Comparison of ENCODE assay signal across 30 cellular contexts in genomic region chr10:77614778-77615625, GRCh38. TPM values are rescaled to one million over a fixed set of nuclear protein-coding genes. Genes with fewer than 3 reads are reported as not detected.
DNase-seq lines count a peak whose midpoint lies in the region; ATAC-seq and TF ChIP-seq lines count a peak whose summit lies in the region.
"Had no signal": no experiment of that assay in that cellular context is flagged by ENCODE, and none has a peak within 500 bp of the region (broad histone marks: within the 10 kb centered on the region; RNA-seq: fewer than 3 reads in every experiment).

No MANE protein-coding gene starts in this region.

- 59 to 61% methylated on average over 6 of the region's 6 CpGs for WGBS in esophagus, 2 donors
- WGBS in urinary bladder: 60% methylated on average over 6 of the region's 6 CpGs

- no peak for DNase-seq in Panc1 (ENCODE audit: low read depth, low spot score)
- no peak for DNase-seq in NCI-H187 treated with DMSO at 0.1 percent for 48 hours (lab: John Stamatoyannopoulos, UW)
- DNase-seq in GM10266 (ENCODE audit: extremely low spot score): no peak
- no peak for DNase-seq in ACHN
- DNase-seq: activated CD4-positive, alpha-beta T cell treated with anti-CD3 and anti-CD28 coated beads, Interleukin-2, amount 50 U/mL, for 48 hours; activated gamma-delta T cell treated with Interleukin-2 at 50 U/mL for 16 hours; activated naive CD8-positive, alpha-beta T cell treated with anti-CD3 and anti-CD28 coated beads, Interleukin-2, amount 10 ng/mL, durations not matched to agents 7 days and 5 days; activated T-cell treated with anti-CD3 and anti-CD28 coated beads, Interleukin-2, amount 50 U/mL, for 48 hours; central memory CD4-positive, alpha-beta T cell; COR-L47; hypothalamus; mesenchymal stem cell; NCI-H1092; NCI-H187; NCI-H2171; NCI-H510A treated with DMSO at 0.1 percent for 48 hours; right cardiac atrium; Right ventricle myocardium superior; stimulated activated CD4-positive, alpha-beta T cell treated with anti-CD3 and anti-CD28 coated beads, Interleukin-1b, Interleukin-23, amount 100 ng/mL, for 48 hours; stimulated activated naive CD4-positive, alpha-beta T cell treated with Interleukin-2 at 50 U/mL for 16 hours; T-helper 17 cell; testis had no signal

- CTCF ChIA-PET in Panc1 (lab: Charles Lee): interaction anchor here (1.7 kb wide), 1 partner anchor 20 kb away, joined by 5 read pairs; no protein-coding TSS in a partner anchor

- in situ Hi-C loops in Panc1 (cut with HindIII; ENCODE audit: low pct_unique_long_range_greater_than_20kb, low sequenced_read_pairs): no loop called here
- in situ Hi-C loops in ACHN (cut with HindIII; ENCODE audit: low pct_ligation_motif_present, low pct_unique_long_range_greater_than_20kb, low sequenced_read_pairs): no loop called here

- H3K9me3 ChIP-seq in Panc1 (ENCODE audit: control insufficient read depth, insufficient read depth, low read depth, low read length) (no peaks in the 10 kb centered on the region), esophagus (ENCODE audit: control insufficient read depth in 2 of 2, insufficient read depth in 1 of 2, low read depth in 1 of 2, low read length in 1 of 2) (no peaks in the 10 kb centered on the region), muscle layer of colon (ENCODE audit: low read length) (no peaks in the 10 kb centered on the region)
- H3K9me3 ChIP-seq: BLaER1 treated with 17β-estradiol and CSF1 and Interleukin-3, amounts not matched to agents 10 nM and 100 nM; testis had no signal

- no peaks in the 10 kb centered on the region for H3K27me3 ChIP-seq in Panc1 (ENCODE audit: control insufficient read depth, insufficient read depth, low read length)
- H3K27me3 ChIP-seq in esophagus (ENCODE audit: control insufficient read depth in 1 of 2, insufficient read depth in 2 of 2, low read length in 2 of 2): no peaks in the 10 kb centered on the region
- H3K27me3 ChIP-seq in muscle layer of colon (ENCODE audit: control insufficient read depth in 1 of 2, insufficient read depth in 2 of 2, low read length in 2 of 2): no peaks in the 10 kb centered on the region
- H3K27me3 ChIP-seq: BLaER1 treated with 17β-estradiol and CSF1 and Interleukin-3, amounts not matched to agents 10 nM and 100 nM; neural progenitor cell; testis had no signal

- no TSS peak for BruUV-seq in Panc1 (replicated peaks; lab: Mats Ljungman, UMichigan)

- POLR2A ChIA-PET in Panc1 (lab: Charles Lee): no interaction called here

- intact Hi-C loops in Panc1 (cut with micrococcal nuclease; ENCODE audit: unreplicated experiment): no loop called here

- H3K4me3 ChIP-seq in Panc1 (ENCODE audit: low read depth in 2 of 2, low read length in 2 of 2): no peak overlapping the region
- H3K4me3 ChIP-seq in esophagus (ENCODE audit: low read depth in 1 of 2, low read length in 2 of 2): no peak overlapping the region
- H3K4me3 ChIP-seq in muscle layer of colon (ENCODE audit: low read depth in 1 of 2, low read length in 2 of 2): no peak overlapping the region
- H3K4me3 ChIP-seq in urinary bladder (ENCODE audit: low read depth, low read length): no peak overlapping the region
- H3K4me3 ChIP-seq: BLaER1 treated with 17β-estradiol and CSF1 and Interleukin-3, amounts not matched to agents 10 nM and 100 nM; neural progenitor cell; PC-9; testis had no signal

- H3K4me1 ChIP-seq in Panc1 (ENCODE audit: control insufficient read depth, insufficient read depth, low read length): peaks cover 69% of the 10 kb centered on the region
- H3K4me1 ChIP-seq in esophagus (ENCODE audit: control insufficient read depth in 2 of 2, insufficient read depth in 2 of 2, low read length in 1 of 2): peaks cover 6 to 21% of the 10 kb centered on the region in 2 donors
- peaks cover 45% of the 10 kb centered on the region for H3K4me1 ChIP-seq in muscle layer of colon (ENCODE audit: insufficient read depth, low read length)
- peaks cover 2% of the 10 kb centered on the region for H3K4me1 ChIP-seq in urinary bladder (ENCODE audit: insufficient read depth)
- H3K4me1 ChIP-seq: testis had no signal

- no peak for TF ChIP-seq CTCF in Panc1 (IDR thresholded peaks at IDR 0.05)
- TF ChIP-seq CTCF in GM10266 (IDR thresholded peaks at IDR 0.05; ENCODE audit: control insufficient read depth, insufficient read depth, low read depth, missing control alignments): no peak

- H3K27ac ChIP-seq in Panc1 (ENCODE audit: low read length): peak overlapping the region; percentile 84
- peak overlapping the region; percentile 70 to 80 for H3K27ac ChIP-seq in esophagus (ENCODE audit: low read depth in 2 of 2, low read length in 1 of 2)
- peak overlapping the region; percentile 63 for H3K27ac ChIP-seq in muscle layer of colon (ENCODE audit: low read depth, low read length)
- H3K27ac ChIP-seq in urinary bladder (ENCODE audit: low read depth): peak overlapping the region; percentile 2
- H3K27ac ChIP-seq: BLaER1 treated with 17β-estradiol and CSF1 and Interleukin-3, amounts not matched to agents 10 nM and 100 nM; neural progenitor cell; PC-9; testis had no signal

- ATAC-seq in Panc1: no peak
- no peak for ATAC-seq in GM18511 (IDR thresholded peaks at IDR 0.05; ENCODE audit: unreplicated experiment)
- ATAC-seq: activated CD4-positive, CD25-positive, alpha-beta regulatory T cell treated with anti-CD3 and anti-CD28 coated beads, Interleukin-2, amount 50 U/mL, for 24 hours; right cardiac atrium; T-helper 17 cell had no signal

- H3K36me3 ChIP-seq in Panc1 (ENCODE audit: control insufficient read depth, insufficient read depth, low read length) (no peaks in the 10 kb centered on the region), esophagus (ENCODE audit: control insufficient read depth in 2 of 2, insufficient read depth in 2 of 2, low read length in 1 of 2) (no peaks in the 10 kb centered on the region), muscle layer of colon (ENCODE audit: insufficient read depth, low read length) (no peaks in the 10 kb centered on the region), urinary bladder (ENCODE audit: insufficient read depth) (no peaks in the 10 kb centered on the region)
- H3K36me3 ChIP-seq: BLaER1 treated with 17β-estradiol and CSF1 and Interleukin-3, amounts not matched to agents 10 nM and 100 nM; neural progenitor cell had no signal

- no peak overlapping the region for H3K9ac ChIP-seq in muscle layer of colon (ENCODE audit: low read length)
- H3K9ac ChIP-seq: BLaER1 treated with 17β-estradiol and CSF1 and Interleukin-3, amounts not matched to agents 10 nM and 100 nM; neural progenitor cell had no signal

RNA-seq across cellular contexts. Expression of gene KCNMA1, which starts 22.6 kb away (rescaled TPM):
- 91.9 TPM for total RNA-seq in Panc1 (2021; ENCODE audit: unreplicated experiment)
- 75.5 TPM for polyA plus RNA-seq in Panc1 (2012; ENCODE audit: insufficient read length)
- polyA plus RNA-seq in esophagus: 10 to 100 TPM in 1 of 2 donors, 1 to 10 TPM in 1; 8.4 to 11.2 TPM
- 105 TPM for total RNA-seq in urinary bladder
- polyA plus RNA-seq in urinary bladder: 107 TPM

Comparison
In these comparisons a context has a peak if more than half of its experiments do, and no peak if none do; other contexts are left out.
1. H3K27ac ChIP-seq: peak in every context shown above with its lines; median percentile 84 in Panc1; 75 in esophagus; 63 in muscle layer of colon; 2 in urinary bladder.